ENCODE assay signal across 8 cellular contexts in the genomic region with DNA sequence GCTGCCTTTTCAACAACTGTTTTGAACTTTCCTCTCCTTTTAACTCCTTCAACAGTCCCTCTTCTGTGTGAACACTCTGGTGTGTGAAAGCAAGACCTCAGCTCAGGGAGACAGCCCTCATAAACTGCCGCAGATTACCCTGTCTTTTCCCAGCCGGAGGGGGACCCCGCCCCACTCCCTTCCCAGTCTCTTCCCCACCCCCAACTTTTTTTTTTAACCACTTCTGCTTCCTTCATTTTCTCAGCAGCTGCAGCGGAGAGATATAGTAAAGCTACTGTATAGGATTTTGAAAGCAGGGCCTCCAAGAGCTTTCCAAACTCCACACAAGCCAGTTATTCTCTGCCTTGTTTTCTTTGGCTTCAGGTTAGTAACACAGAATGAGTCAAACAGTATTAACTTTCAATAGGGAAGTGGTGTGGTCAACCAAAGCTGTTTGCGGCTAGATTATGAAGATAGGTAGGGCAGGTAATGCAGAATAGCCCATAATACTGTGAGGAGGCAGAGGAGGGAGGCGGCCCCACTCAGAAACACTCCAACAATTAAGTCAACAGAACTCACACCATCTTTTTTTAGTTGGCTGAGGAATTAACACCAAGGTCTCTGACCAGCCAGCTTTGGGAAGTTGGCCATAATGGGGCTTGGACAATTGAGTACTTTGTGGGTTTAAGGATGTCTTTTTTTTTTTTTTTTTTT.
DNase-seq lines count a peak whose midpoint lies in the region; ATAC-seq, FAIRE-seq and TF ChIP-seq lines count a peak whose summit lies in the region.

No MANE protein-coding gene starts in this region.

- peak overlapping the region in 2 of 3 donors; percentile 13 to 16 for H3K27ac Mint-ChIP-seq in IgD-negative memory B cell

- H3K27me3 Mint-ChIP-seq in IgD-negative memory B cell: no peaks in the 10 kb centered on the region

- peaks cover 13 to 29% (median 18%) of the 10 kb centered on the region in 3 donors for H3K4me1 Mint-ChIP-seq in IgD-negative memory B cell

- H3K4me3 ChIP-seq in foreskin fibroblast (ENCODE audit: low read depth in 1 of 2, low read length in 2 of 2): no peak overlapping the region

- peak overlapping the region in 3 of 4 donors; percentile 1 to 84 (median 25) for H3K4me3 Mint-ChIP-seq in IgD-negative memory B cell

- in situ Hi-C loops in GM13977 (cut with MboI; ENCODE audit: low pct_unique_long_range_greater_than_20kb, low sequenced_read_pairs, unreplicated experiment): no loop called here

- ATAC-seq in GM21619 (IDR thresholded peaks at IDR 0.05; ENCODE audit: unreplicated experiment): peak; percentile 93

- no peak for FAIRE-seq in urothelium cell line (lab: Jason Lieb, UNC)

- peak; percentile 71 for DNase-seq in GM13977 (ENCODE audit: low spot score)
- DNase-seq in activated CD4-positive, alpha-beta T cell treated with anti-CD3 and anti-CD28 coated beads, Interleukin-2, amount 50 U/mL, for 48 hours: peak; percentile 46 to 59
- DNase-seq in foreskin fibroblast: peak; percentile 54 to 76
- DNase-seq in stimulated activated CD8-positive, alpha-beta memory T cell treated with anti-CD3 and anti-CD28 coated beads, Interleukin-4, amount 100 ng/mL, for 48 hours: peak; percentile 54
- no peak for DNase-seq in urothelium cell line (ENCODE audit: low spot score)
- no peak for DNase-seq in NCI-H526 treated with DMSO at 0.1 percent for 48 hours (lab: John Stamatoyannopoulos, UW)

- no peaks in the 10 kb centered on the region for H3K9me3 Mint-ChIP-seq in IgD-negative memory B cell

- peaks cover 2% of the 10 kb centered on the region for H3K36me3 Mint-ChIP-seq in IgD-negative memory B cell

- TF ChIP-seq CTCF in GM13977 (IDR thresholded peaks at IDR 0.05; ENCODE audit: extremely low read depth, insufficient read depth, missing control alignments): no peak
- no peak for TF ChIP-seq CTCF in foreskin fibroblast (IDR thresholded peaks at IDR 0.05; ENCODE audit: low read depth, low read length)

Comparison
In these comparisons a context has a peak if more than half of its experiments do, and no peak if none do; other contexts are left out.
1. DNase-seq: peak in GM13977 (single experiment), activated CD4-positive, alpha-beta T cell treated with anti-CD3 and anti-CD28 coated beads, Interleukin-2, amount 50 U/mL, for 48 hours (2 of 2), foreskin fibroblast (2 of 2) and stimulated activated CD8-positive, alpha-beta memory T cell treated with anti-CD3 and anti-CD28 coated beads, Interleukin-4, amount 100 ng/mL, for 48 hours (single experiment); none in urothelium cell line (single experiment) and NCI-H526 treated with DMSO at 0.1 percent for 48 hours (single experiment).